Comparison of ENCODE assay signal across 8 cellular contexts in genomic region chr17:43125133-43125966, GRCh38. TPM values are rescaled to one million over a fixed set of nuclear protein-coding genes. Genes with fewer than 3 reads are reported as not detected.
A peak's percentile ranks its signal among the peaks of the same experiment; 100 is the strongest.
DNase-seq lines count a peak whose midpoint lies in the region; ATAC-seq, FAIRE-seq and TF ChIP-seq lines count a peak whose summit lies in the region.

Gene BRCA1 (minus strand): TSS chr17:43125364. CDS start chr17:43124096, 1,268 bp downstream.

- no peak within 1 kb of the TSS for H3K56ac ChIP-seq in H1 (replicated peaks; ENCODE audit: insufficient read length, low read depth, low read length)

- no peak within 1 kb of the TSS for H3K4ac ChIP-seq in H1 (replicated peaks; ENCODE audit: insufficient read length, low read depth, low read length)

- H4K5ac ChIP-seq in H1 (ENCODE audit: insufficient read length, low read depth, low read length) = no peak within 1 kb of the TSS

- peak; percentile 97 for FAIRE-seq in H1 (lab: Jason Lieb, UNC)

- TF ChIP-seq EP300 in H1 (IDR thresholded peaks at IDR 0.05; ENCODE audit: borderline replicate concordance in 1 of 2, low read depth in 2 of 2, low read length in 2 of 2) = no peak; a peak in 1 of 3 replicates

- TF ChIP-seq POLR2A in H1 (IDR thresholded peaks at IDR 0.05; ENCODE audit: control extremely low read depth in 1 of 2, low read depth in 2 of 2, low read length in 2 of 2) = peak; percentile 60 to 76; a peak in 2 of 3 replicates

- H3K27me3 Mint-ChIP-seq in memory B cell = no peaks in the 10 kb centered on the region

- no peaks in the 10 kb centered on the region for H3K27me3 ChIP-seq in H1 (replicated peaks in 1 of 4; ENCODE audit: control insufficient read depth in 3 of 4, extremely low read depth in 1 of 4, insufficient read depth in 3 of 4, low read length in 3 of 4)

- peak within 1 kb of the TSS; percentile 80; the same call in 1 of the 2 replicates for H2BK12ac ChIP-seq in H1 (ENCODE audit: low read depth, low read length)

- peaks cover 0 to 4% (median 3%) of the 10 kb centered on the region in 4 experiments; a peak in 4 of 7 replicates for H3K4me1 ChIP-seq in H1 (replicated peaks in 1 of 4; ENCODE audit: control insufficient read depth in 3 of 4, insufficient read depth in 4 of 4, low read length in 3 of 4)

- H3K4me3 Mint-ChIP-seq in memory B cell = peak within 1 kb of the TSS; percentile 96

- H2BK15ac ChIP-seq in H1 (ENCODE audit: low read length) = no peak within 1 kb of the TSS

- H3K14ac ChIP-seq in H1 (ENCODE audit: insufficient read length) = no peak within 1 kb of the TSS

- no peak within 1 kb of the TSS for H4K91ac ChIP-seq in H1 (replicated peaks; ENCODE audit: insufficient read length, low read length)

- no peak within 1 kb of the TSS for H3K23ac ChIP-seq in H1 (ENCODE audit: insufficient read length)

- H2BK20ac ChIP-seq in H1 (ENCODE audit: low read length) = no peak within 1 kb of the TSS

- H2BK5ac ChIP-seq in H1 (ENCODE audit: low read depth, low read length) = peak within 1 kb of the TSS; percentile 76

- peak within 1 kb of the TSS; percentile 88 for H3K27ac Mint-ChIP-seq in memory B cell

- H3K27ac ChIP-seq in H1 (ENCODE audit: low read depth, low read length) = peak within 1 kb of the TSS; percentile 81

- 6% methylated on average over 38 of the region's 38 CpGs; no CpG with 5 or more reads in 1 of the 2 experiments for WGBS in H1 (ENCODE audit: extremely low coverage in 1 of 2, insufficient coverage in 1 of 2, insufficient read length in 1 of 2, insufficient replicate concordance in 2 of 2, low coverage in 1 of 2, low lambda C conversion rate in 2 of 2, missing lambda C conversion rate in 1 of 2), 2 experiments

- H4K8ac ChIP-seq in H1 (ENCODE audit: extremely low read depth, insufficient read depth, low read length) = peak within 1 kb of the TSS; percentile 95

- no peaks in the 10 kb centered on the region for H3K9me3 Mint-ChIP-seq in memory B cell

- peak within 1 kb of the TSS; percentile 85 to 94 for H3K4me2 ChIP-seq in H1 (ENCODE audit: insufficient read depth in 1 of 2, low read depth in 2 of 2, low read length in 2 of 2)

- peaks cover 6% of the 10 kb centered on the region for H3K23me2 ChIP-seq in H1 (ENCODE audit: low read depth, low read length)

- peak; percentile 99 for ATAC-seq in memory B cell (ENCODE audit: low read depth)

- H3K4me1 Mint-ChIP-seq in memory B cell = peaks cover 17% of the 10 kb centered on the region

- H3K36me3 ChIP-seq in H1 (ENCODE audit: control insufficient read depth in 2 of 4, insufficient read depth in 4 of 4, low read length in 3 of 4) = peaks cover 0 to 10% (median 6%) of the 10 kb centered on the region in 4 experiments; a peak in 4 of 8 replicates

- DNase-seq in CMK (ENCODE audit: low read depth) = peak; percentile 98
- DNase-seq in GM20000 (ENCODE audit: low spot score) = peak; percentile 99
- DNase-seq in HT-29 (ENCODE audit: low spot score) = peak; percentile 98
- peak; percentile 100 for DNase-seq in NOMO-1 (lab: John Stamatoyannopoulos, UW; ENCODE audit: unreplicated experiment in 2 of 2)
- peak; percentile 93 to 95 for DNase-seq in H1 (ENCODE audit: low read depth in 1 of 2, low spot score in 2 of 2)
- DNase-seq in memory B cell (ENCODE audit: low spot score in 2 of 2) = peak; percentile 85 to 92
- DNase-seq in stimulated activated CD8-positive, alpha-beta memory T cell treated with anti-CD3 and anti-CD28 coated beads, Interleukin-12 subunit alpha, Interleukin-12 subunit beta, amount 100 ng/mL, for 24 hours (ENCODE audit: extremely low read depth) = peak; percentile 76

- H2AFZ ChIP-seq in H1 (ENCODE audit: low read length) = peak within 1 kb of the TSS; percentile 78

- no peak for TF ChIP-seq RAD21 in H1 (IDR thresholded peaks at IDR 0.05 in 1 of 2, conservative IDR thresholded peaks at IDR 0.05 in 1 of 2; ENCODE audit: low read depth in 2 of 2, low read length in 2 of 2)

- TF ChIP-seq CTCF in GM20000 (IDR thresholded peaks at IDR 0.05; ENCODE audit: extremely low read depth, missing control alignments) = no peak
- no peak for TF ChIP-seq CTCF in H1 (IDR thresholded peaks at IDR 0.05; ENCODE audit: control extremely low read depth in 1 of 3, insufficient read depth in 1 of 3, low read depth in 1 of 3, low read length in 3 of 3)

- POLR2A ChIA-PET in activated CD8-positive, alpha-beta memory T cell treated with anti-CD3 and anti-CD28 coated beads for 36 hours (lab: Charles Lee) = interaction anchor here (0.5 to 1.4 kb wide), 8 partner anchors 15 to 127 kb away, joined by 3 to 13 read pairs (median 4); partner anchors contain the start of genes RPL27 and TMEM106A
- POLR2A ChIA-PET in H1 (lab: Charles Lee; ENCODE audit: partially characterized antibody) = interaction anchor here (0.6 to 5.5 kb wide), 19 partner anchors 8 to 246 kb away, joined by 3 to 29 read pairs (median 4); partner anchors contain the start of genes NBR1 and RPL27

- H3K9me3 ChIP-seq in H1 (ENCODE audit: insufficient read depth in 2 of 2, low read depth in 1 of 2, low read length in 1 of 2) = peaks cover 0 to 7% of the 10 kb centered on the region in 2 experiments; a peak in 1 of 4 replicates

- peak within 1 kb of the TSS; percentile 81 to 99 (median 82) for H3K4me3 ChIP-seq in H1 (ENCODE audit: extremely low read depth in 1 of 4, insufficient read depth in 2 of 4, low read depth in 3 of 4, low read length in 4 of 4)

- CTCF ChIA-PET in activated CD8-positive, alpha-beta memory T cell treated with anti-CD3 and anti-CD28 coated beads for 36 hours (lab: Charles Lee) = interaction anchor here (0.5 kb wide), 1 partner anchor 51 kb away, joined by 3 read pairs; no protein-coding TSS in a partner anchor
- CTCF ChIA-PET in H1 (lab: Charles Lee; ENCODE audit: partially characterized antibody) = interaction anchor here (0.6 to 1.2 kb wide), 5 partner anchors 10 to 106 kb away, joined by 3 to 4 read pairs (median 4); no protein-coding TSS in a partner anchor

- peak within 1 kb of the TSS; percentile 69 to 96 (median 86) for H3K9ac ChIP-seq in H1 (replicated peaks in 1 of 4; ENCODE audit: extremely low read depth in 1 of 4, low read depth in 3 of 4, low read length in 3 of 4)

- peak within 1 kb of the TSS; percentile 87 for H2AK5ac ChIP-seq in H1 (ENCODE audit: low read depth, low read length)

- H3K79me2 ChIP-seq in H1 (ENCODE audit: control insufficient read depth in 1 of 2, insufficient read depth in 2 of 2, low read length in 2 of 2) = peaks cover 0 to 27% of the 10 kb centered on the region in 2 experiments; a peak in 2 of 4 replicates

- no peaks in the 10 kb centered on the region for H4K20me1 ChIP-seq in H1 (replicated peaks in 1 of 2; ENCODE audit: control insufficient read depth in 1 of 2, insufficient read depth in 2 of 2, low read length in 2 of 2)

- H2BK120ac ChIP-seq in H1 (replicated peaks; ENCODE audit: low read depth, low read length) = no peak within 1 kb of the TSS

- H3K18ac ChIP-seq in H1 (ENCODE audit: extremely low read depth, low read length) = peak within 1 kb of the TSS; percentile 32; the same call in 1 of the 2 replicates

- no peaks in the 10 kb centered on the region; the same call in 1 of the 2 replicates for H3K79me1 ChIP-seq in H1 (ENCODE audit: low read depth, low read length)

- peaks cover 7% of the 10 kb centered on the region for H3K36me3 Mint-ChIP-seq in memory B cell

TF ChIP-seq in H1, 55 proteins besides CTCF, POLR2A, EP300 and RAD21 (continues in another document):
- TF ChIP-seq SIX5 (IDR thresholded peaks at IDR 0.05; ENCODE audit: low read depth, low read length) = no peak
- no peak for TF ChIP-seq HDAC6 (IDR thresholded peaks at IDR 0.05; ENCODE audit: low read depth, low read length)
- TF ChIP-seq SIN3A (conservative IDR thresholded peaks at IDR 0.05 in 1 of 2, IDR thresholded peaks at IDR 0.05 in 1 of 2; ENCODE audit: low read depth in 1 of 2, low read length in 2 of 2) = peak; percentile 75 to 93; a peak in 3 of 4 replicates
- peak; percentile 73 for TF ChIP-seq PHF8 (conservative IDR thresholded peaks at IDR 0.05; ENCODE audit: low read depth, low read length)
- TF ChIP-seq TEAD4 (IDR thresholded peaks at IDR 0.05; ENCODE audit: low read depth, low read length) = no peak
- TF ChIP-seq JUN (IDR thresholded peaks at IDR 0.05; ENCODE audit: low read depth, low read length) = no peak
- TF ChIP-seq EGR1 (IDR thresholded peaks at IDR 0.05; ENCODE audit: borderline replicate concordance, low read depth, low read length) = no peak; the same call in 1 of the 2 replicates
- TF ChIP-seq ZNF274 (IDR thresholded peaks at IDR 0.05; ENCODE audit: borderline replicate concordance, extremely low read depth, low read length) = no peak
- TF ChIP-seq NANOG (IDR thresholded peaks at IDR 0.05; ENCODE audit: insufficient read depth, low read depth, low read length, poor library complexity, severe bottlenecking) = no peak
- TF ChIP-seq CBX5 (IDR thresholded peaks at IDR 0.05; ENCODE audit: low read depth, low read length) = no peak
- no peak for TF ChIP-seq SUZ12 (IDR thresholded peaks at IDR 0.05; ENCODE audit: low read length)
- no peak for TF ChIP-seq CBX8 (IDR thresholded peaks at IDR 0.05; ENCODE audit: borderline replicate concordance, low read depth, low read length)
- TF ChIP-seq YY1 (IDR thresholded peaks at IDR 0.05; ENCODE audit: low read depth, low read length) = no peak
- no peak for TF ChIP-seq GTF2F1 (IDR thresholded peaks at IDR 0.05; ENCODE audit: borderline replicate concordance, low read depth, low read length)
- TF ChIP-seq HDAC2 (IDR thresholded peaks at IDR 0.05; ENCODE audit: borderline replicate concordance in 1 of 2, low read depth in 2 of 2, low read length in 2 of 2) = no peak
- no peak for TF ChIP-seq RNF2 (IDR thresholded peaks at IDR 0.05; ENCODE audit: borderline replicate concordance, low read depth, low read length, missing control alignments, poor library complexity, severe bottlenecking)
- TF ChIP-seq TAF7 (optimal IDR thresholded peaks at IDR 0.05; ENCODE audit: borderline replicate concordance, low read depth, low read length) = peak; percentile 33
- TF ChIP-seq FOSL1 (IDR thresholded peaks at IDR 0.05; ENCODE audit: insufficient read depth, low read depth, low read length) = no peak
- TF ChIP-seq RBBP5 (IDR thresholded peaks at IDR 0.05; ENCODE audit: borderline replicate concordance, low read depth, low read length) = no peak

RNA-seq across cellular contexts. Expression of gene BRCA1, which starts in this region (rescaled TPM):
- 33.2 and 38.1 TPM in 2 replicates for total RNA-seq in HT-29 (2014; rRNA removed; shearing (Covaris generic))
- 10 to 100 TPM; 77.5 to 82.1 TPM for total RNA-seq in activated CD8-positive, alpha-beta memory T cell treated with anti-CD3 and anti-CD28 coated beads for 36 hours
- total RNA-seq in H1 (2021; fragmentation: NEBNext Ultra II Directional; extraction: Animal tissue kit (Norgen Biotek cat#: 25700)) = 39.2 and 40.3 TPM in 2 replicates
- 30.7 and 34.5 TPM in 2 replicates for polyA plus RNA-seq in H1 (2011; rRNA removed)
- 36.0 TPM for polyA plus RNA-seq in H1 (2011; cell fraction: cytosol; rRNA removed)
- 68.6 TPM for polyA plus RNA-seq in H1 (2011; cell fraction: nucleus; rRNA removed)
- polyA plus RNA-seq in H1 (2012, experiment 1 of 2) = 26.1 to 36.6 TPM (median 31.4 TPM) in 4 replicates
- 1.6 TPM for polyA plus RNA-seq in H1 (2012, experiment 2 of 2)
- polyA plus RNA-seq in H1 (2013, experiment 1 of 2) = 17.5 TPM
- polyA plus RNA-seq in H1 (2013, experiment 2 of 2) = 18.4 TPM
- polyA minus RNA-seq in H1 (2011; rRNA and poly(A)+ RNA removed) = 105 and 135 TPM in 2 replicates
- polyA minus RNA-seq in H1 (2011; cell fraction: cytosol; rRNA and poly(A)+ RNA removed) = 33.2 TPM
- polyA minus RNA-seq in H1 (2011; cell fraction: nucleus; rRNA and poly(A)+ RNA removed) = 58.3 TPM

Comparison
In these comparisons a context has a peak if more than half of its experiments do, and no peak if none do; other contexts are left out.
1. Peak in every context shown above with its lines: DNase-seq, ATAC-seq, H3K4me3 ChIP-seq and H3K27ac ChIP-seq.